ENCODE assay signal across 10 cellular contexts in genomic region chr16:46859719-46860152, GRCh38.
DNase-seq lines count a peak whose midpoint lies in the region; ATAC-seq and TF ChIP-seq lines count a peak whose summit lies in the region.
"Had no signal": no experiment of that assay in that cellular context is flagged by ENCODE, and none has a peak within 500 bp of the region (broad histone marks: within the 10 kb centered on the region; RNA-seq: fewer than 3 reads in every experiment).

No MANE protein-coding gene starts in this region.

- peak; percentile 59 for DNase-seq in DMS53 (lab: John Stamatoyannopoulos, UW)
- DNase-seq in DMS53 treated with DMSO at 0.1 percent for 48 hours (lab: John Stamatoyannopoulos, UW; ENCODE audit: unreplicated experiment), result no peak
- peak; percentile 95 for DNase-seq in RWPE1 (ENCODE audit: low spot score)
- peak; percentile 47 for DNase-seq in fibroblast of gingiva (ENCODE audit: low read depth)
- DNase-seq in stimulated activated CD4-positive, alpha-beta T cell treated with anti-CD3 and anti-CD28 coated beads, Interleukin-4, amount 100 ng/mL, for 48 hours (ENCODE audit: low read depth in 2 of 2), result peak; percentile 28 to 46
- DNase-seq in NCI-H345 treated with DMSO at 0.1 percent for 48 hours (lab: John Stamatoyannopoulos, UW; ENCODE audit: unreplicated experiment), result no peak

- POLR2A ChIA-PET in RWPE1 (lab: Yijun Ruan, JAX; ENCODE audit: low non-redundant PET), result no interaction called here

- no peak for TF ChIP-seq CTCF in RWPE1 (conservative IDR thresholded peaks at IDR 0.05; ENCODE audit: low read depth)

- CTCF ChIA-PET in RWPE1 (lab: Yijun Ruan, JAX), result interaction anchor here (0.6 kb wide), 1 partner anchor 304 kb away, joined by 4 read pairs; no protein-coding TSS in a partner anchor

- no peak for ATAC-seq in GM21737 (IDR thresholded peaks at IDR 0.05; ENCODE audit: unreplicated experiment)
- no peak for ATAC-seq in HG03039 (IDR thresholded peaks at IDR 0.05; ENCODE audit: unreplicated experiment)

- H3K27ac ChIP-seq in RWPE1, result peak overlapping the region; percentile 66
- H3K27ac ChIP-seq: 22Rv1, parathyroid adenoma had no signal

Comparison
In these comparisons a context has a peak if more than half of its experiments do, and no peak if none do; other contexts are left out.
1. DNase-seq: peak in DMS53 (single experiment), RWPE1 (single experiment), fibroblast of gingiva (single experiment) and stimulated activated CD4-positive, alpha-beta T cell treated with anti-CD3 and anti-CD28 coated beads, Interleukin-4, amount 100 ng/mL, for 48 hours (2 of 2); none in DMS53 treated with DMSO at 0.1 percent for 48 hours (single experiment) and NCI-H345 treated with DMSO at 0.1 percent for 48 hours (single experiment).